ENCODE assay signal across 8 cellular contexts in genomic region chr2:230902180-230902899, GRCh38. TPM values are rescaled to one million over a fixed set of nuclear protein-coding genes. Genes with fewer than 3 reads are reported as not detected.
DNase-seq lines count a peak whose midpoint lies in the region; ATAC-seq and TF ChIP-seq lines count a peak whose summit lies in the region.

No MANE protein-coding gene starts in this region.

- TF ChIP-seq CTCF in 22Rv1 (IDR thresholded peaks at IDR 0.05), result peak; percentile 87
- TF ChIP-seq CTCF in GM10248 (IDR thresholded peaks at IDR 0.05; ENCODE audit: control extremely low read depth, extremely low read depth, low read depth, missing control alignments), result peak; percentile 97
- TF ChIP-seq CTCF in mesothelial cell of epicardium (IDR thresholded peaks at IDR 0.05; ENCODE audit: unreplicated experiment), result no peak

- intact Hi-C loops in activated CD4-positive, alpha-beta T cell treated with anti-CD3 and anti-CD28 coated beads for 36 hours (cut with DNase I, micrococcal nuclease), result loop anchor here (1.0 to 5.0 kb wide), 4 partner anchors 78 to 154 kb away; partner anchors contain the start of gene PSMD1 (in 1 of the 2)

- DNase-seq in GM10248 (ENCODE audit: extremely low spot score), result peak; percentile 77
- DNase-seq in NCI-H2107 (lab: John Stamatoyannopoulos, UW), result peak; percentile 36
- DNase-seq in activated CD4-positive, alpha-beta T cell treated with anti-CD3 and anti-CD28 coated beads for 36 hours, result peak; percentile 81
- DNase-seq in effector memory CD8-positive, alpha-beta T cell, result peak; percentile 21 to 55 (median 28)
- DNase-seq in myocyte (ENCODE audit: low read depth), result peak; percentile 79
- DNase-seq in mesothelial cell of epicardium (ENCODE audit: low spot score in 2 of 2, unreplicated experiment in 2 of 2), result no peak

- H3K4me3 Mint-ChIP-seq in activated CD4-positive, alpha-beta T cell treated with anti-CD3 and anti-CD28 coated beads for 36 hours, result no peak overlapping the region
- H3K4me3 Mint-ChIP-seq in effector memory CD8-positive, alpha-beta T cell, result no peak overlapping the region
- no peak overlapping the region for H3K4me3 Mint-ChIP-seq in mesothelial cell of epicardium

- peaks cover 3% of the 10 kb centered on the region for H3K36me3 Mint-ChIP-seq in activated CD4-positive, alpha-beta T cell treated with anti-CD3 and anti-CD28 coated beads for 36 hours (ENCODE audit: low read depth)
- H3K36me3 Mint-ChIP-seq in effector memory CD8-positive, alpha-beta T cell (ENCODE audit: insufficient read depth), result no peaks in the 10 kb centered on the region
- no peaks in the 10 kb centered on the region for H3K36me3 Mint-ChIP-seq in mesothelial cell of epicardium

- H3K27me3 Mint-ChIP-seq in activated CD4-positive, alpha-beta T cell treated with anti-CD3 and anti-CD28 coated beads for 36 hours, result peaks cover 12% of the 10 kb centered on the region
- peaks cover 20 to 55% of the 10 kb centered on the region in 2 donors for H3K27me3 Mint-ChIP-seq in effector memory CD8-positive, alpha-beta T cell
- peaks cover 36% of the 10 kb centered on the region for H3K27me3 Mint-ChIP-seq in mesothelial cell of epicardium (ENCODE audit: low read depth)

- H3K27ac Mint-ChIP-seq in activated CD4-positive, alpha-beta T cell treated with anti-CD3 and anti-CD28 coated beads for 36 hours, result no peak overlapping the region
- no peak overlapping the region for H3K27ac Mint-ChIP-seq in effector memory CD8-positive, alpha-beta T cell
- H3K27ac Mint-ChIP-seq in mesothelial cell of epicardium, result no peak overlapping the region

- H3K4me1 Mint-ChIP-seq in activated CD4-positive, alpha-beta T cell treated with anti-CD3 and anti-CD28 coated beads for 36 hours, result peaks cover 56% of the 10 kb centered on the region
- peaks cover 4 to 5% of the 10 kb centered on the region in 2 donors for H3K4me1 Mint-ChIP-seq in effector memory CD8-positive, alpha-beta T cell (ENCODE audit: low read depth in 2 of 2)
- no peaks in the 10 kb centered on the region for H3K4me1 Mint-ChIP-seq in mesothelial cell of epicardium

- H3K9me3 Mint-ChIP-seq in activated CD4-positive, alpha-beta T cell treated with anti-CD3 and anti-CD28 coated beads for 36 hours (ENCODE audit: low read depth), result no peaks in the 10 kb centered on the region
- no peaks in the 10 kb centered on the region for H3K9me3 Mint-ChIP-seq in effector memory CD8-positive, alpha-beta T cell
- no peaks in the 10 kb centered on the region for H3K9me3 Mint-ChIP-seq in mesothelial cell of epicardium

- no peak overlapping the region for H3K27ac ChIP-seq in 22Rv1

- POLR2A ChIA-PET in GM10248 (lab: Yijun Ruan, JAX), result interaction anchor here (0.9 kb wide), 2 partner anchors 9 to 82 kb away, joined by 4 read pairs; no protein-coding TSS in a partner anchor
- POLR2A ChIA-PET in activated CD4-positive, alpha-beta T cell treated with anti-CD3 and anti-CD28 coated beads for 36 hours (lab: Charles Lee), result interaction anchor here (0.5 to 0.8 kb wide), 2 partner anchors 55 to 84 kb away, joined by 3 read pairs; no protein-coding TSS in a partner anchor

- peak; percentile 77 for ATAC-seq in HG02642 (IDR thresholded peaks at IDR 0.05; ENCODE audit: poor library complexity, unreplicated experiment)
- peak; percentile 43 for ATAC-seq in activated CD4-positive, alpha-beta T cell treated with anti-CD3 and anti-CD28 coated beads for 36 hours
- peak; percentile 54 for ATAC-seq in effector memory CD8-positive, alpha-beta T cell (replicated peaks)

- CTCF ChIA-PET in GM10248 (lab: Yijun Ruan, JAX), result interaction anchor here (0.6 to 13.8 kb wide), 39 partner anchors 10 to 314 kb away, joined by 3 to 256 read pairs (median 4); partner anchors contain the start of gene PSMD1
- CTCF ChIA-PET in activated CD4-positive, alpha-beta T cell treated with anti-CD3 and anti-CD28 coated beads for 36 hours (lab: Charles Lee), result interaction anchor here (0.6 to 12.2 kb wide), 23 partner anchors 10 to 1880 kb away, joined by 3 to 186 read pairs (median 3); partner anchors contain the start of gene GPR55

RNA-seq across cellular contexts. Expression of gene GPR55, which starts 22.7 kb away (rescaled TPM):
- total RNA-seq in activated CD4-positive, alpha-beta T cell treated with anti-CD3 and anti-CD28 coated beads for 36 hours, result 1 to 10 TPM; 3.6 to 4.0 TPM
- total RNA-seq in myocyte (0.03 TPM in 1 of 2 replicates, not detected in the other), mesothelial cell of epicardium (not detected in 3 replicates)
- polyA plus RNA-seq in myocyte (2012), result not detected

RNA-seq across cellular contexts. Expression of gene ITM2C, which starts 37.6 kb away (rescaled TPM):
- total RNA-seq in activated CD4-positive, alpha-beta T cell treated with anti-CD3 and anti-CD28 coated beads for 36 hours, result 10 to 100 TPM; 29.6 to 32.9 TPM
- total RNA-seq in myocyte (134 and 203 TPM in 2 replicates), mesothelial cell of epicardium (269 to 275 TPM (median 270 TPM) in 3 replicates)
- 138 TPM for polyA plus RNA-seq in myocyte (2012)

Comparison
In these comparisons a context has a peak if more than half of its experiments do, and no peak if none do; other contexts are left out.
1. DNase-seq: peak in GM10248 (single experiment), NCI-H2107 (single experiment), activated CD4-positive, alpha-beta T cell treated with anti-CD3 and anti-CD28 coated beads for 36 hours (single experiment), effector memory CD8-positive, alpha-beta T cell (3 of 3) and myocyte (single experiment); none in mesothelial cell of epicardium (0 of 2).
2. Peak in every context shown above with its lines, with median percentiles within 50 percentile points of each other: ATAC-seq.